31 cellular contexts compared by ENCODE assay signal in genomic region chr18:35076126-35076525, GRCh38. TPM values are rescaled to one million over a fixed set of nuclear protein-coding genes. Genes with fewer than 3 reads are reported as not detected.
DNase-seq lines count a peak whose midpoint lies in the region; ATAC-seq and TF ChIP-seq lines count a peak whose summit lies in the region.
"Had no signal": no experiment of that assay in that cellular context is flagged by ENCODE, and none has a peak within 500 bp of the region (broad histone marks: within the 10 kb centered on the region; RNA-seq: fewer than 3 reads in every experiment).

No MANE protein-coding gene starts in this region.

- peaks cover 43% of the 10 kb centered on the region for H3K4me1 Mint-ChIP-seq in HFFc6 (ENCODE audit: low read depth)
- H3K4me1 Mint-ChIP-seq in osteocyte (ENCODE audit: unreplicated experiment), result peaks cover 82% of the 10 kb centered on the region
- H3K4me1 Mint-ChIP-seq: activated naive CD4-positive, alpha-beta T cell treated with anti-CD3 and anti-CD28 coated beads, Interleukin-2, amount 10 ng/mL, durations not matched to agents 7 days and 5 days had no signal

- H3K4me3 Mint-ChIP-seq in HFFc6 (no peak overlapping the region), osteocyte (ENCODE audit: unreplicated experiment) (no peak overlapping the region)
- H3K4me3 Mint-ChIP-seq: activated CD8-positive, alpha-beta T cell treated with anti-CD3 and anti-CD28 coated beads for 36 hours; activated naive CD4-positive, alpha-beta T cell treated with anti-CD3 and anti-CD28 coated beads, Interleukin-2, amount 10 ng/mL, durations not matched to agents 7 days and 5 days; brain had no signal

- H3K36me3 Mint-ChIP-seq in HFFc6 (ENCODE audit: low read depth) (peaks cover 6% of the 10 kb centered on the region; the same call in 1 of the 2 replicates), osteocyte (ENCODE audit: unreplicated experiment) (peaks cover 13% of the 10 kb centered on the region)

- TF ChIP-seq CTCF in HFFc6 (IDR thresholded peaks at IDR 0.05) (no peak), right atrium auricular region (IDR thresholded peaks at IDR 0.05) (no peak), osteocyte (IDR thresholded peaks at IDR 0.05) (no peak)

- peaks cover 5% of the 10 kb centered on the region for H3K79me2 ChIP-seq in ACC112 (ENCODE audit: control insufficient read depth, insufficient read depth, low read length, unreplicated experiment)

- no peaks in the 10 kb centered on the region for H3K9me3 Mint-ChIP-seq in HFFc6
- H3K9me3 Mint-ChIP-seq in osteocyte (ENCODE audit: unreplicated experiment), result no peaks in the 10 kb centered on the region
- H3K9me3 Mint-ChIP-seq: activated CD8-positive, alpha-beta T cell treated with anti-CD3 and anti-CD28 coated beads for 36 hours; activated naive CD4-positive, alpha-beta T cell treated with anti-CD3 and anti-CD28 coated beads, Interleukin-2, amount 10 ng/mL, durations not matched to agents 7 days and 5 days; brain had no signal

- peak overlapping the region; percentile 16 for H2AFZ ChIP-seq in ACC112 (ENCODE audit: low read length, unreplicated experiment)

- no peaks in the 10 kb centered on the region for H3K9me3 ChIP-seq in right atrium auricular region
- H3K9me3 ChIP-seq: adrenal gland, BE2C, stomach, vagina had no signal

- peak overlapping the region; percentile 66 for H3K27ac ChIP-seq in ACC112 (ENCODE audit: low read depth, low read length)
- H3K27ac ChIP-seq in right atrium auricular region, result peak overlapping the region; percentile 81 to 84
- H3K27ac ChIP-seq: adrenal gland, HL-60, KMS-11, stomach, vagina had no signal

- no peaks in the 10 kb centered on the region for H3K36me3 ChIP-seq in ACC112 (ENCODE audit: insufficient read depth, low read length)
- no peaks in the 10 kb centered on the region for H3K36me3 ChIP-seq in right atrium auricular region
- H3K36me3 ChIP-seq: adrenal gland, BE2C had no signal

- peaks cover 68% of the 10 kb centered on the region for H3K4me1 ChIP-seq in ACC112 (ENCODE audit: control insufficient read depth, insufficient read depth, low read length, unreplicated experiment)
- peaks cover 0 to 66% of the 10 kb centered on the region in 2 donors for H3K4me1 ChIP-seq in right atrium auricular region
- H3K4me1 ChIP-seq: BE2C had no signal

- DNase-seq in HFFc6 (no peak), right atrium auricular region (ENCODE audit: low spot score) (no peak), osteocyte (ENCODE audit: extremely low spot score, unreplicated experiment) (no peak), T-helper 2 cell (no peak), OCI-M1 (lab: John Stamatoyannopoulos, UW) (no peak)
- DNase-seq: activated CD8-positive, alpha-beta memory T cell treated with anti-CD3 and anti-CD28 coated beads, Interleukin-2, amount 50 U/mL, for 48 hours; activated CD8-positive, alpha-beta T cell treated with anti-CD3 and anti-CD28 coated beads for 36 hours; activated naive CD4-positive, alpha-beta T cell treated with anti-CD3 and anti-CD28 coated beads, Interleukin-2, amount 10 ng/mL, durations not matched to agents 7 days and 5 days; adrenal gland; BE2C; H7; midbrain; MM.1S; naive thymus-derived CD4-positive, alpha-beta T cell; NCI-H1417; NCI-H2029; NCI-H2227 treated with DMSO at 0.1 percent for 48 hours; NCI-H526; occipital lobe; SHP77 treated with DMSO at 0.1 percent for 48 hours; stimulated activated CD4-positive, alpha-beta T cell treated with anti-CD3 and anti-CD28 coated beads, Interleukin-1b, Interleukin-23, amount 100 ng/mL, for 48 hours; stomach had no signal

- no peak overlapping the region for H3K4me3 ChIP-seq in ACC112 (ENCODE audit: low read depth, low read length)
- H3K4me3 ChIP-seq in right atrium auricular region, result no peak overlapping the region
- H3K4me3 ChIP-seq: adrenal gland, GM12878, stomach, vagina had no signal

- H3K27ac Mint-ChIP-seq in HFFc6 (peak overlapping the region; percentile 64), osteocyte (ENCODE audit: unreplicated experiment) (peak overlapping the region; percentile 39)
- H3K27ac Mint-ChIP-seq: activated CD8-positive, alpha-beta T cell treated with anti-CD3 and anti-CD28 coated beads for 36 hours; activated naive CD4-positive, alpha-beta T cell treated with anti-CD3 and anti-CD28 coated beads, Interleukin-2, amount 10 ng/mL, durations not matched to agents 7 days and 5 days had no signal

- H3K27me3 ChIP-seq in ACC112 (ENCODE audit: insufficient read depth, low read length) (no peaks in the 10 kb centered on the region), right atrium auricular region (no peaks in the 10 kb centered on the region)
- H3K27me3 ChIP-seq: adrenal gland, BE2C, stomach, vagina had no signal

- no peak for ATAC-seq in HG02678 (IDR thresholded peaks at IDR 0.05; ENCODE audit: unreplicated experiment)
- ATAC-seq in GM21526 (IDR thresholded peaks at IDR 0.05; ENCODE audit: low FRiP score, unreplicated experiment), result no peak
- ATAC-seq: activated CD8-positive, alpha-beta T cell treated with anti-CD3 and anti-CD28 coated beads for 36 hours; GM12878; left lobe of liver; naive thymus-derived CD4-positive, alpha-beta T cell had no signal

- H3K27me3 Mint-ChIP-seq in HFFc6 (ENCODE audit: insufficient read depth) (no peaks in the 10 kb centered on the region), osteocyte (ENCODE audit: unreplicated experiment) (no peaks in the 10 kb centered on the region)
- H3K27me3 Mint-ChIP-seq: activated CD8-positive, alpha-beta T cell treated with anti-CD3 and anti-CD28 coated beads for 36 hours; activated naive CD4-positive, alpha-beta T cell treated with anti-CD3 and anti-CD28 coated beads, Interleukin-2, amount 10 ng/mL, durations not matched to agents 7 days and 5 days; brain; naive thymus-derived CD4-positive, alpha-beta T cell had no signal

RNA-seq across cellular contexts. Expression of gene MAPRE2, which starts 34.9 kb away (rescaled TPM):
- total RNA-seq in HFFc6 (2021; fragmentation: NEBNext Ultra II Directional; extraction: Animal tissue kit (Norgen Biotek cat#: 25700)), result 10 to 100 TPM; 22.4 to 39.1 (median 24.4) TPM
- total RNA-seq in right atrium auricular region, result 100 to 1,000 TPM; 107 to 133 TPM
- total RNA-seq in osteocyte, result 49.8 and 50.0 TPM in 2 replicates
